In the genomic region with DNA sequence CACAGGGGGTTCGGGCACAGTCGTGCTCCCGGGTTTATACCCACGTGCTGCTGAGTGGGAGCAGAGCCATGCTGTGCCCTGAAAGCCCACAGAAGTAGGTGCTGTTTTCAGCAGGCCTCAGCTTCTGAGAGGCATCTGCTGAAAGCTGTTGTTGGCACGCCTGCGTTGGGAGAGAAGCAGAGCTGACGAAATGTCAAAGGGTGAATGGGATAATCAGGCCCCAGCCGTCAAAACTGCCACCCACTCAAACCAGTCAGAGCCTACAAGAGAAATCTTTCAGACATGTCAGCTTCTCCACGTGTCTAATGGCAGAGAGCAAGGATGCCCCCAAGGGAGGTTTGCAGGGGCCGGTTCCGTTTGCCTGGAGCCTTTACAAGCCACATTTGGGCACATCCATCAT, we compare ENCODE assay signal across 15 cellular contexts.
DNase-seq lines count a peak whose midpoint lies in the region; ATAC-seq and TF ChIP-seq lines count a peak whose summit lies in the region.
"Had no signal": no experiment of that assay in that cellular context is flagged by ENCODE, and none has a peak within 500 bp of the region (broad histone marks: within the 10 kb centered on the region; RNA-seq: fewer than 3 reads in every experiment).

No MANE protein-coding gene starts in this region.

- no peak overlapping the region for H3K9ac ChIP-seq in MM.1S (ENCODE audit: low read length)
- H3K9ac ChIP-seq: GM23248 had no signal

- no peaks in the 10 kb centered on the region for H3K9me3 ChIP-seq in MM.1S (replicated peaks; ENCODE audit: insufficient read depth, low read length)

- no peaks in the 10 kb centered on the region for H3K27me3 ChIP-seq in MM.1S (replicated peaks; ENCODE audit: insufficient read depth, low read length)

- no peaks in the 10 kb centered on the region for H3K4me1 ChIP-seq in MM.1S (ENCODE audit: low read length)

- no peak overlapping the region for H2AFZ ChIP-seq in MM.1S (ENCODE audit: low read length)
- H2AFZ ChIP-seq: GM23248 had no signal

- intact Hi-C loops in head of caudate nucleus (cut with DNase I) = no loop called here

- H3K27ac ChIP-seq in MM.1S (ENCODE audit: low read length) = no peak overlapping the region
- H3K27ac ChIP-seq: GM23248 had no signal

- no peaks in the 10 kb centered on the region for H3K79me2 ChIP-seq in MM.1S (ENCODE audit: low read length)

- H4K20me1 ChIP-seq in MM.1S (ENCODE audit: insufficient read depth, low read length) = no peaks in the 10 kb centered on the region

- ATAC-seq in HG02678 (IDR thresholded peaks at IDR 0.05; ENCODE audit: unreplicated experiment) = no peak

- H3K36me3 ChIP-seq in MM.1S (replicated peaks; ENCODE audit: insufficient read depth, low read length) = no peaks in the 10 kb centered on the region

- H3K4me3 ChIP-seq in MM.1S (ENCODE audit: low read length) = no peak overlapping the region
- H3K4me3 ChIP-seq: GM23248 had no signal

- H3F3A ChIP-seq in MM.1S (ENCODE audit: insufficient read depth, low read length) = no peaks in the 10 kb centered on the region

- no peak for TF ChIP-seq CTCF in MM.1S (IDR thresholded peaks at IDR 0.05; ENCODE audit: low read length)

- no peak overlapping the region for H3K4me2 ChIP-seq in MM.1S (ENCODE audit: low read depth, low read length)

- peak; percentile 31 for DNase-seq in NCI-H2227 treated with DMSO at 0.1 percent for 48 hours (lab: John Stamatoyannopoulos, UW)
- peak; percentile 3 to 86 (median 50) for DNase-seq in head of caudate nucleus
- DNase-seq in putamen (ENCODE audit: low spot score) = peak; percentile 40
- no peak for DNase-seq in activated CD4-positive, alpha-beta T cell treated with anti-CD3 and anti-CD28 coated beads, Interleukin-2, amount 50 U/mL, for 4 hours
- no peak for DNase-seq in MM.1S
- DNase-seq: C1 segment of cervical spinal cord; Calu3; CD4-positive, alpha-beta memory T cell; COR-L47; DMS53; DMS79 treated with DMSO at 0.1 percent for 48 hours; GM23248; H7; HCEC 1CT had no signal

- no peaks in the 10 kb centered on the region for H3K9me2 ChIP-seq in MM.1S (replicated peaks; ENCODE audit: insufficient read depth, low read length)

Comparison
In these comparisons a context has a peak if more than half of its experiments do, and no peak if none do; other contexts are left out.
1. DNase-seq: peak in NCI-H2227 treated with DMSO at 0.1 percent for 48 hours (single experiment), head of caudate nucleus (42 of 42) and putamen (single experiment); none in activated CD4-positive, alpha-beta T cell treated with anti-CD3 and anti-CD28 coated beads, Interleukin-2, amount 50 U/mL, for 4 hours (0 of 2) and MM.1S (single experiment).